ENCODE assay signal across 1 cellular context in the genomic region with DNA sequence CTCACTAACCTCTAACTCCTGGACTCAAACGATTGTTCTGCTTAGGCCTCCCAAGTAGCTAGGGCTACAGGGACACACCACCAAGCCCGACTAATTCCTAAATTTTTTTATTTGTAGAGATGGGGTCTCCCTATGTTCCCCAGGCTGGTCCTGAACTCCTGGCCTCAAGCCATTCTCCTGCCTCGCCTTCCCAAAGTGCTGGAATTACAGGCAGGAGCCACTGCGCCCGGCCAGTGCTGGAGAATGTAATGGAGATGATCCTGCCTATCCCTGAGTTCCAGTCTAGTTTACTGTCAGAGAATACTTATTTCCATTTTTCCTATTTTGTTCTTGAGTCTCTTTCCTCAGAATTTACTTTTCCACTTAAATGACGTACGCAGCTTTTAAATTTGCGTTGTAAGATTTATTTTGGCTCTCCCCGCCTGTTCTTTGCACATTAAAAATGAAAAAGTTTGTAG.
TF ChIP-seq lines count a peak whose summit lies in the region.

A gene (plus strand): TSS at position 408 of the 458 bp plus-strand sequence. CDS start 1,606 bp downstream, outside the sequence.

TF ChIP-seq in H1, 55 proteins besides CTCF, POLR2A, EP300 and RAD21:
- TF ChIP-seq NRF1 (IDR thresholded peaks at IDR 0.05; ENCODE audit: low read depth, low read length), result no peak
- TF ChIP-seq CBX8 (IDR thresholded peaks at IDR 0.05; ENCODE audit: borderline replicate concordance, low read depth, low read length), result no peak
- no peak for TF ChIP-seq ASH2L (IDR thresholded peaks at IDR 0.05; ENCODE audit: low read length)
- TF ChIP-seq CTBP2 (IDR thresholded peaks at IDR 0.05; ENCODE audit: borderline replicate concordance, insufficient read depth, insufficient read length, low read length), result no peak
- no peak for TF ChIP-seq SP2 (IDR thresholded peaks at IDR 0.05; ENCODE audit: low read length)
- no peak for TF ChIP-seq GTF2F1 (IDR thresholded peaks at IDR 0.05; ENCODE audit: borderline replicate concordance, low read depth, low read length)
- TF ChIP-seq TAF7 (optimal IDR thresholded peaks at IDR 0.05; ENCODE audit: borderline replicate concordance, low read depth, low read length), result no peak
- no peak for TF ChIP-seq SAP30 (IDR thresholded peaks at IDR 0.05; ENCODE audit: insufficient read depth, insufficient replicate concordance, low read length)
- TF ChIP-seq ZNF274 (IDR thresholded peaks at IDR 0.05; ENCODE audit: borderline replicate concordance, extremely low read depth, low read length), result no peak
- TF ChIP-seq RXRA (IDR thresholded peaks at IDR 0.05; ENCODE audit: insufficient read depth, low read depth, low read length), result no peak
- no peak for TF ChIP-seq NANOG (IDR thresholded peaks at IDR 0.05; ENCODE audit: insufficient read depth, low read depth, low read length, poor library complexity, severe bottlenecking)
- TF ChIP-seq SP4 (IDR thresholded peaks at IDR 0.05; ENCODE audit: low read length), result no peak
- TF ChIP-seq BRCA1 (IDR thresholded peaks at IDR 0.05; ENCODE audit: low read depth, low read length), result no peak
- TF ChIP-seq TBP (IDR thresholded peaks at IDR 0.05; ENCODE audit: low read depth, low read length), result no peak
- no peak for TF ChIP-seq KDM1A (IDR thresholded peaks at IDR 0.05; ENCODE audit: borderline replicate concordance, low read length)
- TF ChIP-seq PHF8 (conservative IDR thresholded peaks at IDR 0.05; ENCODE audit: low read depth, low read length), result no peak
